Comparison of ENCODE assay signal across 10 cellular contexts in genomic region chr18:12989397-12990127, GRCh38. TPM values are rescaled to one million over a fixed set of nuclear protein-coding genes. Genes with fewer than 3 reads are reported as not detected.
DNase-seq lines count a peak whose midpoint lies in the region; ATAC-seq and TF ChIP-seq lines count a peak whose summit lies in the region.
"Had no signal": no experiment of that assay in that cellular context is flagged by ENCODE, and none has a peak within 500 bp of the region (broad histone marks: within the 10 kb centered on the region; RNA-seq: fewer than 3 reads in every experiment).

No MANE protein-coding gene starts in this region.

- no peak for ATAC-seq in HG02623 (IDR thresholded peaks at IDR 0.05; ENCODE audit: unreplicated experiment)
- ATAC-seq: left lung had no signal

- peak overlapping the region; percentile 90 for H3K4me3 Mint-ChIP-seq in Calu3 (ENCODE audit: low read depth, unreplicated experiment)
- peak overlapping the region; percentile 98 for H3K4me3 Mint-ChIP-seq in activated naive CD8-positive, alpha-beta T cell
- peak overlapping the region; percentile 99 for H3K4me3 Mint-ChIP-seq in nephron progenitor cell

- peak overlapping the region; percentile 74 for H3K27ac Mint-ChIP-seq in Calu3 (ENCODE audit: unreplicated experiment)
- peak overlapping the region; percentile 96 for H3K27ac Mint-ChIP-seq in activated naive CD8-positive, alpha-beta T cell
- peak overlapping the region; percentile 96 for H3K27ac Mint-ChIP-seq in nephron progenitor cell

- TF ChIP-seq CTCF in Calu3 (IDR thresholded peaks at IDR 0.05; ENCODE audit: unreplicated experiment), result no peak
- no peak for TF ChIP-seq CTCF in nephron progenitor cell (IDR thresholded peaks at IDR 0.05)

- DNase-seq in Calu3, result no peak
- no peak for DNase-seq in nephron progenitor cell
- no peak for DNase-seq in COR-L47 (lab: John Stamatoyannopoulos, UW)
- no peak for DNase-seq in SW 1271 (lab: John Stamatoyannopoulos, UW)
- no peak for DNase-seq in SK-N-DZ (ENCODE audit: low spot score)
- DNase-seq: left lung, NCI-H345 had no signal

- CTCF ChIA-PET in Calu3 (lab: Charles Lee), result no interaction called here

- H3K27ac ChIP-seq in HUES48 (ENCODE audit: low read depth, low read length), result peak overlapping the region; percentile 32

- no peaks in the 10 kb centered on the region for H3K9me3 ChIP-seq in HUES48 (ENCODE audit: control insufficient read depth, insufficient read depth, low read length)
- H3K9me3 ChIP-seq: left lung had no signal

- H3K27me3 Mint-ChIP-seq in Calu3 (ENCODE audit: unreplicated experiment) (no peaks in the 10 kb centered on the region), nephron progenitor cell (ENCODE audit: low read depth, poor library complexity) (no peaks in the 10 kb centered on the region)
- H3K27me3 Mint-ChIP-seq in activated naive CD8-positive, alpha-beta T cell, result no peaks in the 10 kb centered on the region

- no TSS peak for BruUV-seq in Calu3 (replicated peaks; lab: Mats Ljungman, UMichigan)

- intact Hi-C loops in Calu3 (cut with micrococcal nuclease; ENCODE audit: unreplicated experiment), result loop anchor here (10.0 kb wide), 1 partner anchor 645 kb away; no protein-coding TSS in a partner anchor

- H3K4me1 Mint-ChIP-seq in Calu3 (ENCODE audit: low read depth, unreplicated experiment) (peaks cover 15% of the 10 kb centered on the region), nephron progenitor cell (peaks cover 38% of the 10 kb centered on the region)
- H3K4me1 Mint-ChIP-seq in activated naive CD8-positive, alpha-beta T cell (ENCODE audit: low read depth), result peaks cover 16% of the 10 kb centered on the region

- peaks cover 46% of the 10 kb centered on the region for H3K36me3 Mint-ChIP-seq in Calu3 (ENCODE audit: insufficient read depth, unreplicated experiment)
- H3K36me3 Mint-ChIP-seq in activated naive CD8-positive, alpha-beta T cell, result no peaks in the 10 kb centered on the region
- H3K36me3 Mint-ChIP-seq in nephron progenitor cell (ENCODE audit: low read depth), result peaks cover 18% of the 10 kb centered on the region

- H3K4me3 ChIP-seq in HUES48 (ENCODE audit: low read depth, low read length), result no peak overlapping the region

- no peaks in the 10 kb centered on the region for H3K27me3 ChIP-seq in HUES48 (ENCODE audit: control insufficient read depth, insufficient read depth, low read length)
- H3K27me3 ChIP-seq: left lung had no signal

- no peak overlapping the region for H3K9ac ChIP-seq in HUES48 (ENCODE audit: low read depth, low read length)

- H3K4me1 ChIP-seq in HUES48 (ENCODE audit: control insufficient read depth, insufficient read depth, low read length), result peaks cover 25% of the 10 kb centered on the region

- no peaks in the 10 kb centered on the region for H3K9me3 Mint-ChIP-seq in Calu3 (ENCODE audit: low read depth, unreplicated experiment)
- no peaks in the 10 kb centered on the region for H3K9me3 Mint-ChIP-seq in activated naive CD8-positive, alpha-beta T cell (ENCODE audit: low read depth)
- H3K9me3 Mint-ChIP-seq in nephron progenitor cell, result no peaks in the 10 kb centered on the region

- H3K36me3 ChIP-seq in HUES48 (ENCODE audit: control insufficient read depth, insufficient read depth, low read length), result peaks cover 22% of the 10 kb centered on the region

RNA-seq across cellular contexts. Expression of gene CEP192, which starts 1.6 kb away (rescaled TPM):
- total RNA-seq in Calu3 (2022), result 39.2 and 41.3 TPM in 2 replicates
- polyA plus RNA-seq in SK-N-DZ (2014; cell fraction: cytosol; rRNA removed), result 33.2 and 34.3 TPM in 2 replicates
- 26.7 and 34.7 TPM in 2 replicates for polyA plus RNA-seq in SK-N-DZ (2014; cell fraction: nucleus; rRNA removed)

RNA-seq across cellular contexts. Expression of gene SEH1L, which starts 41.8 kb away (rescaled TPM):
- total RNA-seq in Calu3 (2022), result 52.3 and 61.2 TPM in 2 replicates
- 23.4 and 31.9 TPM in 2 replicates for polyA plus RNA-seq in SK-N-DZ (2014; cell fraction: cytosol; rRNA removed)
- polyA plus RNA-seq in SK-N-DZ (2014; cell fraction: nucleus; rRNA removed), result 23.3 and 28.1 TPM in 2 replicates
